In genomic region chr4:52664479-52664878, GRCh38 we compare ENCODE assay signal across 26 cellular contexts. TPM values are rescaled to one million over a fixed set of nuclear protein-coding genes. Genes with fewer than 3 reads are reported as not detected.
A peak's percentile ranks its signal among the peaks of the same experiment; 100 is the strongest.
DNase-seq lines count a peak whose midpoint lies in the region; ATAC-seq, FAIRE-seq and TF ChIP-seq lines count a peak whose summit lies in the region.
"Had no signal": no experiment of that assay in that cellular context is flagged by ENCODE, and none has a peak within 500 bp of the region (broad histone marks: within the 10 kb centered on the region; RNA-seq: fewer than 3 reads in every experiment).

No MANE protein-coding gene starts in this region.

- peaks cover 18% of the 10 kb centered on the region for H3K27me3 Mint-ChIP-seq in activated naive CD8-positive, alpha-beta T cell treated with anti-CD3 and anti-CD28 coated beads, Interleukin-2, amount 10 ng/mL, durations not matched to agents 7 days and 5 days
- peaks cover 58% of the 10 kb centered on the region for H3K27me3 Mint-ChIP-seq in activated naive CD8-positive, alpha-beta T cell treated with anti-CD3 and anti-CD28 coated beads for 36 hours

- intact Hi-C loops in GM12878 (cut with micrococcal nuclease; ENCODE audit: unreplicated experiment) = loop anchor here (2.0 kb wide), 3 partner anchors 120 to 1570 kb away; no protein-coding TSS in a partner anchor

- SMC1A ChIA-PET in GM12878 (lab: Charles Lee; ENCODE audit: uncharacterized antibody, unreplicated experiment) = interaction anchor here (0.6 to 6.2 kb wide), 10 partner anchors 11 to 320 kb away, joined by 3 to 52 read pairs (median 4); no protein-coding TSS in a partner anchor

- no peak overlapping the region for H3K9ac ChIP-seq in Karpas-422 (ENCODE audit: low read length)
- no peak overlapping the region for H3K9ac ChIP-seq in GM12878 (ENCODE audit: control insufficient read depth, insufficient read depth, low read length)
- H3K9ac ChIP-seq: KMS-11 had no signal

- BruUV-seq in GM12878 (replicated peaks; lab: Mats Ljungman, UMichigan) = no TSS peak

- no peak overlapping the region for H2AFZ ChIP-seq in Karpas-422 (ENCODE audit: low read length)
- H2AFZ ChIP-seq in GM12878 (ENCODE audit: control insufficient read depth, low read depth, low read length) = no peak overlapping the region

- H3K27me3 ChIP-seq in Karpas-422 (ENCODE audit: low read length) (no peaks in the 10 kb centered on the region), GM12878 (replicated peaks in 1 of 2; ENCODE audit: control insufficient read depth in 2 of 2, insufficient read depth in 2 of 2, low read length in 1 of 2) (no peaks in the 10 kb centered on the region)

- peaks cover 9% of the 10 kb centered on the region for H3K36me3 Mint-ChIP-seq in activated naive CD8-positive, alpha-beta T cell treated with anti-CD3 and anti-CD28 coated beads, Interleukin-2, amount 10 ng/mL, durations not matched to agents 7 days and 5 days
- H3K36me3 Mint-ChIP-seq in activated naive CD8-positive, alpha-beta T cell treated with anti-CD3 and anti-CD28 coated beads for 36 hours = peaks cover 16% of the 10 kb centered on the region
- H3K36me3 Mint-ChIP-seq: CD8-positive, alpha-beta T cell had no signal

- H3K4me3 ChIP-seq in Karpas-422 (ENCODE audit: low read length) = no peak overlapping the region
- no peak overlapping the region for H3K4me3 ChIP-seq in GM12878

- H3K4me2 ChIP-seq in Karpas-422 (ENCODE audit: low read depth, low read length, poor library complexity, severe bottlenecking) (no peak overlapping the region), GM12878 (ENCODE audit: control insufficient read depth, insufficient read depth) (no peak overlapping the region)
- H3K4me2 ChIP-seq: KMS-11 had no signal

- DNase-seq in activated naive CD8-positive, alpha-beta T cell treated with anti-CD3 and anti-CD28 coated beads, Interleukin-2, amount 10 ng/mL, durations not matched to agents 7 days and 5 days = no peak
- DNase-seq in activated naive CD8-positive, alpha-beta T cell treated with anti-CD3 and anti-CD28 coated beads for 36 hours = no peak
- peak; percentile 60 for DNase-seq in Karpas-422
- no peak for DNase-seq in GM12878 (ENCODE audit: low read depth, low spot score)
- no peak for DNase-seq in germinal center (ENCODE audit: low spot score)
- DNase-seq: AML-193; C1 segment of cervical spinal cord; CD8-positive, alpha-beta T cell; DND-41; H9; NCI-H1694 treated with DMSO at 0.1 percent for 48 hours; NCI-H2081 treated with DMSO at 0.1 percent for 48 hours; NCI-H2171 treated with DMSO at 0.1 percent for 48 hours; NCI-H524 treated with DMSO at 0.1 percent for 48 hours; NCI-H82; PC-3; RPMI8226; SHP77 had no signal

- TF ChIP-seq POLR2A in GM12878 (IDR thresholded peaks at IDR 0.05; ENCODE audit: low read depth, low read length) = no peak

- peaks cover 7% of the 10 kb centered on the region for H3K4me1 Mint-ChIP-seq in activated naive CD8-positive, alpha-beta T cell treated with anti-CD3 and anti-CD28 coated beads, Interleukin-2, amount 10 ng/mL, durations not matched to agents 7 days and 5 days
- H3K4me1 Mint-ChIP-seq in activated naive CD8-positive, alpha-beta T cell treated with anti-CD3 and anti-CD28 coated beads for 36 hours = peaks cover 13% of the 10 kb centered on the region

- no peaks in the 10 kb centered on the region for H4K20me1 ChIP-seq in Karpas-422 (ENCODE audit: insufficient read depth, low read depth, low read length)
- H4K20me1 ChIP-seq in GM12878 (ENCODE audit: control insufficient read depth, insufficient read depth) = no peaks in the 10 kb centered on the region

- FAIRE-seq in GM12878 (lab: Jason Lieb, UNC) = no peak
- FAIRE-seq: GM19239, HepG2 had no signal

- H3K4me3 Mint-ChIP-seq in activated naive CD8-positive, alpha-beta T cell treated with anti-CD3 and anti-CD28 coated beads, Interleukin-2, amount 10 ng/mL, durations not matched to agents 7 days and 5 days = no peak overlapping the region
- no peak overlapping the region for H3K4me3 Mint-ChIP-seq in activated naive CD8-positive, alpha-beta T cell treated with anti-CD3 and anti-CD28 coated beads for 36 hours
- H3K4me3 Mint-ChIP-seq: CD8-positive, alpha-beta T cell; H9; T-helper 1 cell treated with Interleukin-12 subunit alpha and Interleukin-12 subunit beta and Interleukin-4 antibody, amounts not matched to agents 30 μg/mL and 1 μg/mL, for 36 hours had no signal

- TF ChIP-seq CTCF in GM12878 (IDR thresholded peaks at IDR 0.05 in 2 of 3, conservative IDR thresholded peaks at IDR 0.05 in 1 of 3; ENCODE audit: control insufficient read depth in 2 of 3, extremely low read depth in 1 of 3, insufficient read depth in 1 of 3, low read depth in 3 of 3, low read length in 3 of 3) = no peak

- peaks cover 10% of the 10 kb centered on the region for H3K36me3 ChIP-seq in Karpas-422 (ENCODE audit: insufficient read depth, low read length)
- H3K36me3 ChIP-seq in GM12878 (ENCODE audit: control insufficient read depth in 2 of 2, insufficient read depth in 2 of 2, low read length in 1 of 2) = no peaks in the 10 kb centered on the region; a peak in 1 of 4 replicates

- POLR2A ChIA-PET in activated naive CD8-positive, alpha-beta T cell treated with anti-CD3 and anti-CD28 coated beads, Interleukin-2, amount 10 ng/mL, durations not matched to agents 7 days and 5 days (lab: Charles Lee) = no interaction called here
- POLR2A ChIA-PET in GM12878 (lab: Charles Lee) = no interaction called here

- in situ Hi-C loops in GM12878 (cut with MboI) = loop anchor here (5.0 kb wide), 1 partner anchor 292 kb away; no protein-coding TSS in a partner anchor

- H3K27ac ChIP-seq in Karpas-422 (ENCODE audit: low read length) = no peak overlapping the region
- H3K27ac ChIP-seq in GM12878 (ENCODE audit: control insufficient read depth, insufficient read depth) = no peak overlapping the region
- H3K27ac ChIP-seq: HL-60, KMS-11 had no signal

- H3K9me3 ChIP-seq in Karpas-422 (ENCODE audit: low read length) (no peaks in the 10 kb centered on the region), GM12878 (replicated peaks; ENCODE audit: control insufficient read depth, insufficient read depth, low read length) (no peaks in the 10 kb centered on the region; the same call in 1 of the 3 replicates)

- CTCF ChIA-PET in GM12878 (lab: Yijun Ruan, JAX) = interaction anchor here (0.6 to 4.4 kb wide), 19 partner anchors 9 to 817 kb away, joined by 3 to 50 read pairs (median 3); no protein-coding TSS in a partner anchor

- no peak for TF ChIP-seq EP300 in GM12878 (IDR thresholded peaks at IDR 0.05; ENCODE audit: borderline replicate concordance in 1 of 2, control insufficient read depth in 1 of 2, low read depth in 2 of 2, low read length in 2 of 2)

- H3K4me1 ChIP-seq in Karpas-422 (ENCODE audit: low read length) (peaks cover 17% of the 10 kb centered on the region), GM12878 (ENCODE audit: control insufficient read depth, insufficient read depth, low read length) (0 out of 2 replicates have a peak, but pooled peaks cover 6% of the 10 kb centered on the region)

- H3K9me2 ChIP-seq in Karpas-422 (replicated peaks; ENCODE audit: insufficient read depth, low read length) = no peaks in the 10 kb centered on the region

- H3K9me3 Mint-ChIP-seq in activated naive CD8-positive, alpha-beta T cell treated with anti-CD3 and anti-CD28 coated beads, Interleukin-2, amount 10 ng/mL, durations not matched to agents 7 days and 5 days = no peaks in the 10 kb centered on the region
- H3K9me3 Mint-ChIP-seq in activated naive CD8-positive, alpha-beta T cell treated with anti-CD3 and anti-CD28 coated beads for 36 hours = no peaks in the 10 kb centered on the region
- H3K9me3 Mint-ChIP-seq: CD8-positive, alpha-beta T cell had no signal

- ATAC-seq in activated naive CD8-positive, alpha-beta T cell treated with anti-CD3 and anti-CD28 coated beads, Interleukin-2, amount 10 ng/mL, durations not matched to agents 7 days and 5 days (ENCODE audit: low read depth) = peak; percentile 37
- ATAC-seq in GM12878 (peak; percentile 67), HG03097 (IDR thresholded peaks at IDR 0.05; ENCODE audit: low FRiP score, unreplicated experiment) (no peak), GM21515 (IDR thresholded peaks at IDR 0.05; ENCODE audit: unreplicated experiment) (no peak), GM19328 (IDR thresholded peaks at IDR 0.05; ENCODE audit: unreplicated experiment) (no peak)
- ATAC-seq: CD8-positive, alpha-beta T cell; HepG2; PC-3 had no signal

- TF ChIP-seq RAD21 in GM12878 (IDR thresholded peaks at IDR 0.05; ENCODE audit: insufficient read depth, low read depth, low read length) = no peak

- H3K27ac Mint-ChIP-seq in activated naive CD8-positive, alpha-beta T cell treated with anti-CD3 and anti-CD28 coated beads, Interleukin-2, amount 10 ng/mL, durations not matched to agents 7 days and 5 days = no peak overlapping the region
- no peak overlapping the region for H3K27ac Mint-ChIP-seq in activated naive CD8-positive, alpha-beta T cell treated with anti-CD3 and anti-CD28 coated beads for 36 hours
- H3K27ac Mint-ChIP-seq: CD8-positive, alpha-beta T cell; H9; T-helper 1 cell treated with Interleukin-12 subunit alpha and Interleukin-12 subunit beta and Interleukin-4 antibody, amounts not matched to agents 30 μg/mL and 1 μg/mL, for 36 hours had no signal

- peaks cover 7% of the 10 kb centered on the region; the same call in 1 of the 2 replicates for H3K79me2 ChIP-seq in Karpas-422 (ENCODE audit: low read length)
- H3K79me2 ChIP-seq in GM12878 (ENCODE audit: control insufficient read depth, insufficient read depth, low read length) = peaks cover 4% of the 10 kb centered on the region

- RAD21 ChIA-PET in GM12878 (lab: Charles Lee; ENCODE audit: unreplicated experiment) = interaction anchor here (0.7 to 3.0 kb wide), 6 partner anchors 73 to 318 kb away, joined by 3 to 25 read pairs (median 8); no protein-coding TSS in a partner anchor

RNA-seq across cellular contexts. Expression of gene USP46, which starts 5.4 kb away (rescaled TPM):
- 1 to 10 TPM; 8.3 to 9.1 TPM for total RNA-seq in activated naive CD8-positive, alpha-beta T cell treated with anti-CD3 and anti-CD28 coated beads, Interleukin-2, amount 10 ng/mL, durations not matched to agents 7 days and 5 days
- total RNA-seq in activated naive CD8-positive, alpha-beta T cell treated with anti-CD3 and anti-CD28 coated beads for 36 hours = 1 to 10 TPM; 6.1 TPM
- total RNA-seq in Karpas-422 (2014; rRNA removed; shearing (Covaris generic); ENCODE audit: low replicate concordance) = 8.8 and 14.5 TPM in 2 replicates
- 22.3 and 26.2 TPM in 2 replicates for total RNA-seq in GM12878 (2013; cell fraction: nucleolus; rRNA removed)
- total RNA-seq in GM12878 (2014; rRNA removed) = 6.7 and 8.4 TPM in 2 replicates
- total RNA-seq in GM12878 (2014; rRNA removed; fragmentation: Illumina TruSeq; extraction: Trizol) = 10.4 and 11.6 TPM in 2 replicates
- 18.8 and 20.1 TPM in 2 replicates for total RNA-seq in GM12878 (2021)
- polyA plus RNA-seq in GM12878 (2011; ENCODE audit: low read depth) = 3.1 TPM
- polyA plus RNA-seq in GM12878 (2011; rRNA removed) = 12.4 and 15.6 TPM in 2 replicates
- polyA plus RNA-seq in GM12878 (2011; cell fraction: cytosol; rRNA removed) = 3.8 and 3.9 TPM in 2 replicates
- 9.0 and 12.8 TPM in 2 replicates for polyA plus RNA-seq in GM12878 (2011; cell fraction: nucleus; rRNA removed)
- polyA plus RNA-seq in GM12878 (2012) = 4.7 and 6.8 TPM in 2 replicates
- polyA plus RNA-seq in GM12878 (2014; fragmentation: Illumina TruSeq; extraction: Trizol) = 14.5 and 14.7 TPM in 2 replicates
- polyA plus RNA-seq in GM12878 (2014; fragmentation: Nextera tagmentation; extraction: Ambion mirVana) = 1 to 10 TPM; 5.3 TPM
- 7.6 and 8.7 TPM in 2 replicates for polyA plus RNA-seq in GM12878 (2014; rRNA removed)
- 10 to 100 TPM; 13.1 to 13.2 TPM for polyA plus RNA-seq in GM12878 (2016; fragmentation: Nextera tagmentation; extraction: Ambion mirVana)
- polyA minus RNA-seq in GM12878 (2011; rRNA and poly(A)+ RNA removed) = 11.3 and 29.0 TPM in 2 replicates
- 3.1 and 4.0 TPM in 2 replicates for polyA minus RNA-seq in GM12878 (2011; cell fraction: cytosol; rRNA and poly(A)+ RNA removed)
- 9.1 and 15.4 TPM in 2 replicates for polyA minus RNA-seq in GM12878 (2011; cell fraction: nucleus; rRNA and poly(A)+ RNA removed)

Comparison
In these comparisons a context has a peak if more than half of its experiments do, and no peak if none do; other contexts are left out.
1. ATAC-seq: peak in activated naive CD8-positive, alpha-beta T cell treated with anti-CD3 and anti-CD28 coated beads, Interleukin-2, amount 10 ng/mL, durations not matched to agents 7 days and 5 days (single experiment) and GM12878 (single experiment); none in HG03097 (single experiment), GM21515 (single experiment) and GM19328 (single experiment).